Comparison of ENCODE assay signal across 1 cellular context in genomic region chr14:54453990-54454389, GRCh38.
A peak's percentile ranks its signal among the peaks of the same experiment; 100 is the strongest.
TF ChIP-seq lines count a peak whose summit lies in the region.

No MANE protein-coding gene starts in this region.

TF ChIP-seq in K562, 482 proteins besides CTCF, POLR2A, EP300 and RAD21:
- peak; percentile 34; the same call in 1 of the 2 replicates for TF ChIP-seq EGR1 (conservative IDR thresholded peaks at IDR 0.05)
TF ChIP-seq in K562: peak in this region for 1; not testable (repeated sequence) for 481.
